22 cellular contexts compared by ENCODE assay signal in genomic region chr5:4662845-4663244, GRCh38.
"Had no signal": no experiment of that assay in that cellular context is flagged by ENCODE, and none has a peak within 500 bp of the region (broad histone marks: within the 10 kb centered on the region; RNA-seq: fewer than 3 reads in every experiment).

No MANE protein-coding gene starts in this region.

- H3K4me3 ChIP-seq: adrenal gland, ascending aorta, esophagus squamous epithelium, gastrocnemius medialis, pancreas, psoas muscle, upper lobe of left lung had no signal

- H3K27me3 Mint-ChIP-seq: activated naive CD8-positive, alpha-beta T cell; effector memory CD8-positive, alpha-beta T cell had no signal

- H3K27me3 ChIP-seq: adrenal gland, ascending aorta, esophagus squamous epithelium, gastrocnemius medialis, neutrophil, pancreas, upper lobe of left lung had no signal

- H3K4me3 Mint-ChIP-seq: activated naive CD8-positive, alpha-beta T cell; effector memory CD8-positive, alpha-beta T cell; mesothelial cell of epicardium; naive thymus-derived CD8-positive, alpha-beta T cell had no signal

- H3K27ac ChIP-seq: adrenal gland, ascending aorta, esophagus squamous epithelium, gastrocnemius medialis, neutrophil, pancreas, psoas muscle, upper lobe of left lung had no signal

- H3K9me3 Mint-ChIP-seq: mesothelial cell of epicardium had no signal

- H3K9me3 ChIP-seq: adrenal gland, ascending aorta, esophagus squamous epithelium, gastrocnemius medialis, neutrophil, pancreas, psoas muscle, upper lobe of left lung had no signal

- DNase-seq: activated CD4-positive, alpha-beta T cell treated with anti-CD3 and anti-CD28 coated beads for 1 hour; activated T-cell treated with anti-CD3 and anti-CD28 coated beads, Interleukin-2, amount 50 U/mL, for 1 hour; adrenal gland; central memory CD4-positive, alpha-beta T cell; effector memory CD8-positive, alpha-beta T cell; esophagus squamous epithelium; gastrocnemius medialis; head of caudate nucleus; hypothalamus; left ventricle myocardium superior; mammary epithelial cell; naive thymus-derived CD8-positive, alpha-beta T cell; pancreas; psoas muscle; right cardiac atrium; stimulated activated CD4-positive, alpha-beta T cell treated with anti-CD3 and anti-CD28 coated beads, Interleukin-4, amount 100 ng/mL, for 24 hours; stimulated activated naive CD8-positive, alpha-beta T cell treated with anti-CD3 and anti-CD28 coated beads, Interleukin-15, Interleukin-2, amounts not matched to agents 100 U/mL and 50 U/mL, for 24 hours; upper lobe of left lung had no signal

- H3K36me3 Mint-ChIP-seq: activated naive CD8-positive, alpha-beta T cell; mesothelial cell of epicardium; naive thymus-derived CD8-positive, alpha-beta T cell had no signal

- H3K4me1 ChIP-seq: adrenal gland, ascending aorta, esophagus squamous epithelium, gastrocnemius medialis, pancreas, psoas muscle, upper lobe of left lung had no signal

- H3K27ac Mint-ChIP-seq: activated naive CD8-positive, alpha-beta T cell; effector memory CD8-positive, alpha-beta T cell; mesothelial cell of epicardium; naive thymus-derived CD8-positive, alpha-beta T cell had no signal

- ATAC-seq: effector memory CD8-positive, alpha-beta T cell; gastrocnemius medialis; left ventricle myocardium superior; naive thymus-derived CD8-positive, alpha-beta T cell; pancreas; psoas muscle; right cardiac atrium; stimulated activated naive CD8-positive, alpha-beta T cell treated with anti-CD3 and anti-CD28 coated beads, Interleukin-15, Interleukin-2, amounts not matched to agents 100 U/mL and 50 U/mL, for 24 hours had no signal

- H3K36me3 ChIP-seq: adrenal gland, ascending aorta, esophagus squamous epithelium, gastrocnemius medialis, neutrophil, pancreas, upper lobe of left lung had no signal
